ENCODE assay signal across 14 cellular contexts in genomic region chr5:34490501-34491250, GRCh38.
DNase-seq lines count a peak whose midpoint lies in the region; ATAC-seq, FAIRE-seq and TF ChIP-seq lines count a peak whose summit lies in the region.
"Had no signal": no experiment of that assay in that cellular context is flagged by ENCODE, and none has a peak within 500 bp of the region (broad histone marks: within the 10 kb centered on the region; RNA-seq: fewer than 3 reads in every experiment).

No MANE protein-coding gene starts in this region.

- no peak for DNase-seq in right cardiac atrium
- DNase-seq in heart left ventricle = no peak
- DNase-seq in NCI-H526 treated with DMSO at 0.1 percent for 48 hours (lab: John Stamatoyannopoulos, UW) = peak; percentile 23
- DNase-seq in islet precursor cell = peak; percentile 88
- DNase-seq in ACHN = no peak
- DNase-seq in stimulated activated naive CD4-positive, alpha-beta T cell treated with Interleukin-2 at 50 U/mL for 16 hours (lab: John Stamatoyannopoulos, UW) = no peak
- DNase-seq in GM19240 (ENCODE audit: insufficient read length, low spot score) = no peak
- no peak for DNase-seq in kidney
- DNase-seq: foreskin melanocyte; naive B cell; NCI-H1694; stimulated activated CD4-positive, alpha-beta T cell treated with anti-CD3 and anti-CD28 coated beads, Interleukin-4, amount 100 ng/mL, for 4 hours had no signal

- intact Hi-C loops in right cardiac atrium (cut with DNase I) = loop anchor here in 1 of 4 donors (10.0 kb wide), 1 partner anchor 164 kb away; the partner anchor contains the start of gene RAI14
- intact Hi-C loops in heart left ventricle (cut with DNase I) = no loop called here
- intact Hi-C loops in kidney (cut with DNase I) = no loop called here

- H3K36me3 ChIP-seq in heart left ventricle (no peaks in the 10 kb centered on the region), kidney (ENCODE audit: control insufficient read depth in 1 of 2, insufficient read depth in 2 of 2, low read length in 2 of 2) (no peaks in the 10 kb centered on the region)
- H3K36me3 ChIP-seq: vagina had no signal

- peaks cover 7% of the 10 kb centered on the region for H3K4me1 ChIP-seq in right cardiac atrium (ENCODE audit: control insufficient read depth, insufficient read depth, low read length)
- H3K4me1 ChIP-seq in heart left ventricle = peaks cover 0 to 11% (median 1%) of the 10 kb centered on the region in 12 donors
- H3K4me1 ChIP-seq in kidney (ENCODE audit: control insufficient read depth in 1 of 2, insufficient read depth in 1 of 2, low read depth in 1 of 2, low read length in 2 of 2) = peaks cover 6 to 14% of the 10 kb centered on the region in 2 donors

- ATAC-seq in right cardiac atrium = no peak
- ATAC-seq in heart left ventricle = no peak
- ATAC-seq: GM12878 had no signal

- H3K4me3 ChIP-seq in right cardiac atrium (ENCODE audit: low read length) (no peak overlapping the region), heart left ventricle (no peak overlapping the region), kidney (ENCODE audit: low read length in 2 of 2) (no peak overlapping the region)
- H3K4me3 ChIP-seq: GM12878, vagina had no signal

- 26% methylated on average over 7 of the region's 14 CpGs for WGBS in right cardiac atrium
- WGBS in heart left ventricle, 4 donors = 19 to 64% (median 28%) methylated on average over 3 to 7 of the region's 14 CpGs

- H3K9ac ChIP-seq in kidney (ENCODE audit: low read length in 2 of 2) = no peak overlapping the region

- TF ChIP-seq CTCF in heart left ventricle (IDR thresholded peaks at IDR 0.05) (no peak), kidney (IDR thresholded peaks at IDR 0.05; ENCODE audit: borderline replicate concordance, extremely low read depth, insufficient read depth) (no peak)

- no peak for TF ChIP-seq POLR2A in heart left ventricle (IDR thresholded peaks at IDR 0.05)

- no peaks in the 10 kb centered on the region for H3K9me3 ChIP-seq in right cardiac atrium (ENCODE audit: control insufficient read depth, low read length)
- peaks cover 0 to 9% (median 0%) of the 10 kb centered on the region in 12 donors for H3K9me3 ChIP-seq in heart left ventricle
- H3K9me3 ChIP-seq in kidney (ENCODE audit: control insufficient read depth in 1 of 2, low read length in 2 of 2) = no peaks in the 10 kb centered on the region
- H3K9me3 ChIP-seq: vagina had no signal

- H3K27me3 ChIP-seq in right cardiac atrium (ENCODE audit: control insufficient read depth, insufficient read depth) = no peaks in the 10 kb centered on the region
- H3K27me3 ChIP-seq in heart left ventricle = no peaks in the 10 kb centered on the region
- H3K27me3 ChIP-seq: vagina had no signal

- H3K27ac ChIP-seq in right cardiac atrium (ENCODE audit: low read length) (peak overlapping the region; percentile 88), heart left ventricle (peak overlapping the region in 1 of 12 donors; percentile 51), kidney (ENCODE audit: low read depth in 2 of 2, low read length in 2 of 2) (no peak overlapping the region)
- H3K27ac ChIP-seq: vagina had no signal

- no peak for FAIRE-seq in kidney (lab: Jason Lieb, UNC)
- FAIRE-seq: GM12878 had no signal

- in situ Hi-C loops in ACHN (cut with HindIII; ENCODE audit: low pct_ligation_motif_present, low pct_unique_long_range_greater_than_20kb, low sequenced_read_pairs) = no loop called here

Comparison
In these comparisons a context has a peak if more than half of its experiments do, and no peak if none do; other contexts are left out.
1. DNase-seq: peak in NCI-H526 treated with DMSO at 0.1 percent for 48 hours (single experiment) and islet precursor cell (single experiment); none in right cardiac atrium (0 of 3), heart left ventricle (0 of 5), ACHN (single experiment), stimulated activated naive CD4-positive, alpha-beta T cell treated with Interleukin-2 at 50 U/mL for 16 hours (single experiment), GM19240 (single experiment) and kidney (single experiment).